9 cellular contexts compared by ENCODE assay signal in the genomic region with DNA sequence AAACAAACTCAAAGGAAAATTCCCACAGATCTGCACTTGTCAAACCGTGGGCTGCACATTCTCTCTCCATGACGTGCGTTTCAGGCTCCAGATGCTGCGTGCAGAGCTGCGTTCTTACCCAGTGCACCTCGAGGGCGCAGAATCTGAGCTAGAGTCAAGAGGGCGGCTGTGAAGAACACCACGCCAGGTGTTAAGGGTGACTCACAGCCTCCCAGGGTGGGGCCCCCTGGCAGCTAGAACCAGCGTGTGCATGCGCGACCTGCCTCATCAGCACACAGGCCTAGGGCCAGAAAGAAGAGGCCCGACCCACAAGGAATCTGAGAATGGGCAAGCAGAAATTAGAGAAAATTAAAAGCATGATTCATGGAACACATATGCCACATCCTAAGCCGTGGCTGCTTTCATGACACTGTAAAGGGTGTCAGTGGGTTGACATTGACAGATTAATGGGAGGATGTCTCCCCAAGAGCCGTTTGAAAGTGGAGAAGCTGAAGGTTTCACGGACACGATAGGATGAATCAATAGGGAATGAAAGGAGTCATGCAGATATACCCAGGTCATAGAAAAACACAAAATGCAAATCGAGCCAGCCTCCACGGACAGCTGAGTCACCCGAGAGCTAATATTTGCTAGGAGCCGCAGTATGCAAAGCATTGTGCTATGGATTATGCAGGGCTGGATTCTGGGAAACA. TPM values are rescaled to one million over a fixed set of nuclear protein-coding genes. Genes with fewer than 3 reads are reported as not detected.
DNase-seq lines count a peak whose midpoint lies in the region; ATAC-seq and TF ChIP-seq lines count a peak whose summit lies in the region.
"Had no signal": no experiment of that assay in that cellular context is flagged by ENCODE, and none has a peak within 500 bp of the region (broad histone marks: within the 10 kb centered on the region; RNA-seq: fewer than 3 reads in every experiment).

No MANE protein-coding gene starts in this region.

- H3K36me3 Mint-ChIP-seq in endodermal cell (ENCODE audit: low read depth) (no peaks in the 10 kb centered on the region), progenitor cell of endocrine pancreas (ENCODE audit: insufficient read depth) (peaks cover 2% of the 10 kb centered on the region), WTC11 (peaks cover 4% of the 10 kb centered on the region)

- no peak overlapping the region for H3K27ac Mint-ChIP-seq in endodermal cell
- H3K27ac Mint-ChIP-seq in progenitor cell of endocrine pancreas = peak overlapping the region; percentile 93
- H3K27ac Mint-ChIP-seq in WTC11 = no peak overlapping the region; the same call in 1 of the 2 replicates

- POLR2A ChIA-PET in WTC11 (lab: Charles Lee) = no interaction called here

- no peaks in the 10 kb centered on the region for H3K4me1 ChIP-seq in endodermal cell (ENCODE audit: control insufficient read depth, insufficient read depth, low read length)

- peak overlapping the region; percentile 61 for H3K27ac ChIP-seq in endodermal cell (ENCODE audit: low read depth, low read length)

- DNase-seq in GM04503 (ENCODE audit: low read depth) (peak; percentile 73), NCI-H2227 treated with DMSO at 0.1 percent for 48 hours (lab: John Stamatoyannopoulos, UW) (peak; percentile 28), endodermal cell (peak; percentile 66), progenitor cell of endocrine pancreas (ENCODE audit: low spot score, unreplicated experiment) (no peak), WTC11 (ENCODE audit: low spot score) (no peak), cerebellar cortex (ENCODE audit: low spot score) (no peak)
- DNase-seq in central memory CD4-positive, alpha-beta T cell = no peak

- no peaks in the 10 kb centered on the region for H3K27me3 ChIP-seq in endodermal cell (ENCODE audit: control insufficient read depth, insufficient read depth, low read length, poor library complexity, severe bottlenecking)

- no peak for TF ChIP-seq CTCF in endodermal cell (conservative IDR thresholded peaks at IDR 0.05)
- no peak for TF ChIP-seq CTCF in progenitor cell of endocrine pancreas (IDR thresholded peaks at IDR 0.05; ENCODE audit: unreplicated experiment)
- no peak for TF ChIP-seq CTCF in WTC11 (IDR thresholded peaks at IDR 0.05)

- H3K9me3 ChIP-seq in endodermal cell (ENCODE audit: control insufficient read depth, low read length) = no peaks in the 10 kb centered on the region

- H3K9me3 Mint-ChIP-seq in endodermal cell (no peaks in the 10 kb centered on the region), progenitor cell of endocrine pancreas (ENCODE audit: low read depth) (peaks cover 4% of the 10 kb centered on the region), WTC11 (peaks cover 12% of the 10 kb centered on the region)

- CTCF ChIA-PET in WTC11 (lab: Charles Lee) = interaction anchor here (1.1 kb wide), 1 partner anchor 17 kb away, joined by 4 read pairs; no protein-coding TSS in a partner anchor

- H3K4me1 Mint-ChIP-seq in endodermal cell (no peaks in the 10 kb centered on the region), progenitor cell of endocrine pancreas (ENCODE audit: low read depth) (peaks cover 8% of the 10 kb centered on the region), WTC11 (peaks cover 11% of the 10 kb centered on the region)

- no peaks in the 10 kb centered on the region for H3K36me3 ChIP-seq in endodermal cell (ENCODE audit: control insufficient read depth, insufficient read depth, low read length)

- WGBS in endodermal cell (ENCODE audit: insufficient coverage in 1 of 2, insufficient read length in 1 of 2), 2 experiments = 72 to 85% methylated on average over 15 to 21 of the region's 21 CpGs

- no peak overlapping the region for H3K4me3 ChIP-seq in endodermal cell (ENCODE audit: low read length)

- peaks cover 2% of the 10 kb centered on the region for H3K27me3 Mint-ChIP-seq in endodermal cell (ENCODE audit: insufficient read depth)
- H3K27me3 Mint-ChIP-seq in progenitor cell of endocrine pancreas = peaks cover under 1% of the 10 kb centered on the region
- no peaks in the 10 kb centered on the region; the same call in 1 of the 2 replicates for H3K27me3 Mint-ChIP-seq in WTC11 (ENCODE audit: low read depth)

- H3K9ac ChIP-seq in endodermal cell (ENCODE audit: extremely low read depth, low read length, poor library complexity, severe bottlenecking) = no peak overlapping the region

- H3K4me3 Mint-ChIP-seq in endodermal cell (no peak overlapping the region), progenitor cell of endocrine pancreas (ENCODE audit: low read depth) (no peak overlapping the region), WTC11 (no peak overlapping the region)

- no peak for ATAC-seq in WTC11
- ATAC-seq in HG03469 (IDR thresholded peaks at IDR 0.05; ENCODE audit: unreplicated experiment) = no peak

TF ChIP-seq in WTC11, 78 proteins besides CTCF, POLR2A, EP300 and RAD21:
- TF ChIP-seq, protein P1, sequence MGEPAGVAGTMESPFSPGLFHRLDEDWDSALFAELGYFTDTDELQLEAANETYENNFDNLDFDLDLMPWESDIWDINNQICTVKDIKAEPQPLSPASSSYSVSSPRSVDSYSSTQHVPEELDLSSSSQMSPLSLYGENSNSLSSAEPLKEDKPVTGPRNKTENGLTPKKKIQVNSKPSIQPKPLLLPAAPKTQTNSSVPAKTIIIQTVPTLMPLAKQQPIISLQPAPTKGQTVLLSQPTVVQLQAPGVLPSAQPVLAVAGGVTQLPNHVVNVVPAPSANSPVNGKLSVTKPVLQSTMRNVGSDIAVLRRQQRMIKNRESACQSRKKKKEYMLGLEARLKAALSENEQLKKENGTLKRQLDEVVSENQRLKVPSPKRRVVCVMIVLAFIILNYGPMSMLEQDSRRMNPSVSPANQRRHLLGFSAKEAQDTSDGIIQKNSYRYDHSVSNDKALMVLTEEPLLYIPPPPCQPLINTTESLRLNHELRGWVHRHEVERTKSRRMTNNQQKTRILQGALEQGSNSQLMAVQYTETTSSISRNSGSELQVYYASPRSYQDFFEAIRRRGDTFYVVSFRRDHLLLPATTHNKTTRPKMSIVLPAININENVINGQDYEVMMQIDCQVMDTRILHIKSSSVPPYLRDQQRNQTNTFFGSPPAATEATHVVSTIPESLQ (CRISPR knock-in tag; IDR thresholded peaks at IDR 0.05) = no peak
- TF ChIP-seq RORB (CRISPR knock-in tag; IDR thresholded peaks at IDR 0.05) (no peak), NR3C1 (CRISPR knock-in tag; conservative IDR thresholded peaks at IDR 0.05; ENCODE audit: low read depth) (no peak)
TF ChIP-seq in WTC11: peak in this region for 0.

RNA-seq across cellular contexts. Expression of gene MARCHF10, which starts 29.0 kb away (rescaled TPM):
- total RNA-seq in endodermal cell (1 to 10 TPM in 1 of 2 donors, under 1 TPM in 1; 0.57 to 1.7 TPM), progenitor cell of endocrine pancreas (not detected in 2 replicates), WTC11 (2021) (0.48 to 1.0 TPM (median 0.73 TPM) in 3 replicates)
- 0.89 TPM for polyA plus RNA-seq in endodermal cell (2013, experiment 1 of 2)
- 0.87 TPM for polyA plus RNA-seq in endodermal cell (2013, experiment 2 of 2)
- total RNA-seq: subcutaneous adipose tissue had no signal

Comparison
In these comparisons a context has a peak if more than half of its experiments do, and no peak if none do; other contexts are left out.
1. DNase-seq: peak in GM04503 (single experiment), NCI-H2227 treated with DMSO at 0.1 percent for 48 hours (single experiment) and endodermal cell (single experiment); none in progenitor cell of endocrine pancreas (single experiment), WTC11 (single experiment), cerebellar cortex (single experiment) and central memory CD4-positive, alpha-beta T cell (single experiment).